ENCODE assay signal across 1 cellular context in genomic region chr1:213041443-213041842, GRCh38.
TF ChIP-seq lines count a peak whose summit lies in the region.

No MANE protein-coding gene starts in this region.

TF ChIP-seq in SK-N-SH, 30 proteins besides CTCF, POLR2A, EP300 and RAD21 (continued from another document):
- no peak for TF ChIP-seq REST (IDR thresholded peaks at IDR 0.05; ENCODE audit: low read depth, low read length)
